In genomic region chr16:27932542-27933178, GRCh38 we compare ENCODE assay signal across 7 cellular contexts.
"Had no signal": no experiment of that assay in that cellular context is flagged by ENCODE, and none has a peak within 500 bp of the region (broad histone marks: within the 10 kb centered on the region; RNA-seq: fewer than 3 reads in every experiment).

No MANE protein-coding gene starts in this region.

- H3K9ac ChIP-seq: GM23248 had no signal

- DNase-seq: GM23248, GOT3, H9, KG1 had no signal

- FAIRE-seq: H54, HTR-8/SVneo had no signal

- H3K4me3 ChIP-seq: GM23248 had no signal

- H3K27ac ChIP-seq: GM23248 had no signal

- H2AFZ ChIP-seq: GM23248 had no signal

- ATAC-seq: HCT116 had no signal
